ENCODE assay signal across 1 cellular context in genomic region chr9:36762958-36763357, GRCh38.
TF ChIP-seq lines count a peak whose summit lies in the region.

No MANE protein-coding gene starts in this region.

TF ChIP-seq in K562, 482 proteins besides CTCF, POLR2A, EP300 and RAD21:
- TF ChIP-seq ESRRA (IDR thresholded peaks at IDR 0.05; ENCODE audit: borderline replicate concordance, low read depth) (peak; percentile 43; the same call in 1 of the 2 replicates), ZFP30 (CRISPR knock-in tag; IDR thresholded peaks at IDR 0.05; ENCODE audit: borderline replicate concordance) (no peak)
TF ChIP-seq in K562: peak in this region for 1.
